In the genomic region with DNA sequence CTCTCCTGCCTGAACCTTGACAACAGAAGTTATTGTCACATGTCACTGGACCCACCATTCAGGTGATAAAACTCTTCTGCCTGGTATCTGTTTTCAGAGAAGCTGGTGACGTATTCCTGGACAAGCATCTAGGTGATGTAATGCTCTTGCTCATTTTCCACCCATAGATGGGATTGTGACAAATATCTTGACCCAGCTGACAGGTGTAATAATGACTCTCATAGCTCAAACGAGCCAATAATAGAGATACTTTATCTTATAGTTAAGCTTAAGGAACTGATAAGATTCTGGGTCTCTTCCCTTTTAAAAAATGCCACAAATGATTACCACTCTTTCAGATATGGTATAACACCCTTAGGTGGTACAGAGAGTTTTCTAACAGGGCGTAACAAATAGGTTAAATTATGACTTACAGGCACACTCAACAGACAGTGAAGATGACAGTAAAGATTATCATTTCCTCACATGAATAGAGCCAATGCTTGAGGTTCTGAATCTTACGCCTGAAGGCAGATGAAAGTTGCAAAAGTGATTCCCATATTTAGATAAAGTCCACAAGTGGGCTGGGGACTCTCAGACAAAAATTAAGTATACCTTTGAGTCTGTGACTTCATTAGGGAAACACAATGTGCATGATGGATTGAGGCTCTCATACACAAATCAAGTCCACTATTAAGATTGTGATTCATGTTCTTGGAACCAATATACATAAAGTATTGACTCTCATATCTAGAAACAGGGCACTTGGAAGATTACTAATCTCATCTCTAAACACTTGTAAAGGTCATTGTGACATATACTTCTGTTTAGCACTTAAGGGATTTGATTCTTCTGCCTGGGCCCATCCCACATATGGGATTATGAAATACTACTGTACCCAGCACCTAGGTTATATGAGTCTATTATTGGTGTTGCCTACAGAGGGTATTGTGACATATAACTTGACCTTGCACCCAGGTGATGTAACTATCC, we compare ENCODE assay signal across 19 cellular contexts.
DNase-seq lines count a peak whose midpoint lies in the region; ATAC-seq, FAIRE-seq and TF ChIP-seq lines count a peak whose summit lies in the region.
"Had no signal": no experiment of that assay in that cellular context is flagged by ENCODE, and none has a peak within 500 bp of the region (broad histone marks: within the 10 kb centered on the region; RNA-seq: fewer than 3 reads in every experiment).

No MANE protein-coding gene starts in this region.

- no peak overlapping the region for H4K5ac ChIP-seq in H9 (ENCODE audit: insufficient read length, low read depth, low read length)

- no peaks in the 10 kb centered on the region for H3K27me3 ChIP-seq in H9 (ENCODE audit: insufficient read depth, low read length)
- H3K27me3 ChIP-seq: BLaER1 had no signal

- no peak overlapping the region for H2BK120ac ChIP-seq in H9 (ENCODE audit: low read depth, low read length, poor library complexity, severe bottlenecking)

- peak overlapping the region; percentile 42 for H3K27ac Mint-ChIP-seq in activated CD4-positive, alpha-beta T cell treated with anti-CD3 and anti-CD28 coated beads for 36 hours
- peak overlapping the region; percentile 67 to 91 for H3K27ac Mint-ChIP-seq in activated naive CD4-positive, alpha-beta T cell treated with anti-CD3 and anti-CD28 coated beads, Interleukin-2, amount 50 U/mL, for 72 hours
- H3K27ac Mint-ChIP-seq in activated T-helper 2 cell treated with anti-CD3 and anti-CD28 coated beads, Interferon-gamma antibody, Interleukin-2, Interleukin-4, amounts not matched to agents 10 μg/mL and 5 μg/mL and 100 μg/mL, durations not matched to agents 14 hours and 24 hours and 36 hours, result peak overlapping the region; percentile 62
- no peak overlapping the region for H3K27ac Mint-ChIP-seq in H9
- H3K27ac Mint-ChIP-seq: CD14-positive monocyte; CD4-positive, alpha-beta memory T cell had no signal

- no peak overlapping the region for H3K23ac ChIP-seq in H9 (ENCODE audit: insufficient read length, low read depth, low read length)

- H3K18ac ChIP-seq in H9 (ENCODE audit: insufficient read length, low read depth, low read length), result no peak overlapping the region

- peaks cover 14% of the 10 kb centered on the region for H3K4me1 Mint-ChIP-seq in activated CD4-positive, alpha-beta T cell treated with anti-CD3 and anti-CD28 coated beads for 36 hours
- H3K4me1 Mint-ChIP-seq in activated T-helper 2 cell treated with anti-CD3 and anti-CD28 coated beads, Interferon-gamma antibody, Interleukin-2, Interleukin-4, amounts not matched to agents 10 μg/mL and 5 μg/mL and 100 μg/mL, durations not matched to agents 14 hours and 24 hours and 36 hours (ENCODE audit: low read depth), result peaks cover 20% of the 10 kb centered on the region
- no peaks in the 10 kb centered on the region for H3K4me1 Mint-ChIP-seq in H9
- H3K4me1 Mint-ChIP-seq: CD4-positive, alpha-beta memory T cell had no signal

- peak; percentile 68 for ATAC-seq in activated CD4-positive, alpha-beta T cell treated with anti-CD3 and anti-CD28 coated beads for 36 hours
- peak; percentile 65 to 74 for ATAC-seq in activated naive CD4-positive, alpha-beta T cell treated with anti-CD3 and anti-CD28 coated beads, Interleukin-2, amount 50 U/mL, for 72 hours
- peak; percentile 28 for ATAC-seq in stimulated activated naive CD8-positive, alpha-beta T cell treated with anti-CD3 and anti-CD28 coated beads, Interleukin-15, Interleukin-2, amounts not matched to agents 100 U/mL and 50 U/mL, for 24 hours

- no peak overlapping the region for H3K4me3 Mint-ChIP-seq in activated CD4-positive, alpha-beta T cell treated with anti-CD3 and anti-CD28 coated beads for 36 hours
- no peak overlapping the region for H3K4me3 Mint-ChIP-seq in activated T-helper 2 cell treated with anti-CD3 and anti-CD28 coated beads, Interferon-gamma antibody, Interleukin-2, Interleukin-4, amounts not matched to agents 10 μg/mL and 5 μg/mL and 100 μg/mL, durations not matched to agents 14 hours and 24 hours and 36 hours (ENCODE audit: low read depth)
- no peak overlapping the region for H3K4me3 Mint-ChIP-seq in H9
- H3K4me3 Mint-ChIP-seq: CD14-positive monocyte; CD4-positive, alpha-beta memory T cell had no signal

- H4K8ac ChIP-seq in H9 (replicated peaks; ENCODE audit: insufficient read length, low read depth, low read length), result no peak overlapping the region

- H3K27me3 Mint-ChIP-seq in activated CD4-positive, alpha-beta T cell treated with anti-CD3 and anti-CD28 coated beads for 36 hours, result no peaks in the 10 kb centered on the region
- H3K27me3 Mint-ChIP-seq in activated T-helper 2 cell treated with anti-CD3 and anti-CD28 coated beads, Interferon-gamma antibody, Interleukin-2, Interleukin-4, amounts not matched to agents 10 μg/mL and 5 μg/mL and 100 μg/mL, durations not matched to agents 14 hours and 24 hours and 36 hours (ENCODE audit: low read depth), result no peaks in the 10 kb centered on the region
- no peaks in the 10 kb centered on the region for H3K27me3 Mint-ChIP-seq in H9 (ENCODE audit: low read depth)
- H3K27me3 Mint-ChIP-seq: CD4-positive, alpha-beta memory T cell had no signal

- H4K20me1 ChIP-seq in H9 (ENCODE audit: control insufficient read depth, insufficient read depth, insufficient read length), result no peaks in the 10 kb centered on the region
- H4K20me1 ChIP-seq: BLaER1 had no signal

- H2AFZ ChIP-seq in H9 (ENCODE audit: low read length), result no peak overlapping the region

- no peaks in the 10 kb centered on the region for H3K79me2 ChIP-seq in H9 (ENCODE audit: insufficient read depth, low read length)

- no peak overlapping the region for H3K4ac ChIP-seq in H9 (ENCODE audit: low read depth, low read length)

- no peaks in the 10 kb centered on the region for H3K9me3 ChIP-seq in H9 (ENCODE audit: control insufficient read depth, low read depth, low read length)
- H3K9me3 ChIP-seq: BLaER1 had no signal

- H3K4me1 ChIP-seq in H9 (ENCODE audit: insufficient read depth, low read length), result no peaks in the 10 kb centered on the region
- H3K4me1 ChIP-seq: BLaER1 had no signal

- H3K79me1 ChIP-seq in H9 (ENCODE audit: insufficient read depth, low read depth, low read length, poor library complexity, severe bottlenecking), result no peaks in the 10 kb centered on the region

- H3K9ac ChIP-seq in H9 (ENCODE audit: extremely low read depth, insufficient read length, low read length), result no peak overlapping the region
- H3K9ac ChIP-seq: BLaER1 had no signal

- CTCF ChIA-PET in activated CD4-positive, alpha-beta T cell treated with anti-CD3 and anti-CD28 coated beads for 36 hours (lab: Charles Lee), result no interaction called here

- no peak overlapping the region for H3K27ac ChIP-seq in H9 (ENCODE audit: insufficient read length, low read depth, low read length)
- H3K27ac ChIP-seq: BLaER1 had no signal

- H3K14ac ChIP-seq in H9 (ENCODE audit: insufficient read depth, low read length), result no peak overlapping the region

- TF ChIP-seq CTCF in H9 (conservative IDR thresholded peaks at IDR 0.05), result no peak

- peaks cover 5% of the 10 kb centered on the region for H3K9me3 Mint-ChIP-seq in activated CD4-positive, alpha-beta T cell treated with anti-CD3 and anti-CD28 coated beads for 36 hours (ENCODE audit: low read depth)
- H3K9me3 Mint-ChIP-seq in activated naive CD4-positive, alpha-beta T cell treated with anti-CD3 and anti-CD28 coated beads, Interleukin-2, amount 50 U/mL, for 72 hours, result peaks cover 0 to 3% of the 10 kb centered on the region in 2 donors
- peaks cover 13% of the 10 kb centered on the region for H3K9me3 Mint-ChIP-seq in activated T-helper 2 cell treated with anti-CD3 and anti-CD28 coated beads, Interferon-gamma antibody, Interleukin-2, Interleukin-4, amounts not matched to agents 10 μg/mL and 5 μg/mL and 100 μg/mL, durations not matched to agents 14 hours and 24 hours and 36 hours
- no peaks in the 10 kb centered on the region for H3K9me3 Mint-ChIP-seq in H9

- H2AK5ac ChIP-seq in H9 (ENCODE audit: insufficient read length, low read length), result no peak overlapping the region

- H3K56ac ChIP-seq in H9 (ENCODE audit: insufficient read length, low read depth, low read length), result no peak overlapping the region

- no peak overlapping the region for H2BK12ac ChIP-seq in H9 (ENCODE audit: insufficient read length, low read depth, low read length)

- H4K91ac ChIP-seq in H9 (ENCODE audit: insufficient read length, low read depth, low read length), result no peak overlapping the region

- no CpG with 5 or more reads among the region's 4 CpGs for WGBS in H9 (ENCODE audit: extremely low coverage, insufficient read length, low lambda C conversion rate)

- H2BK15ac ChIP-seq in H9 (ENCODE audit: low read depth, low read length), result no peak overlapping the region

- no peak overlapping the region for H3K4me2 ChIP-seq in H9 (ENCODE audit: insufficient read depth, insufficient read length, low read length)
- H3K4me2 ChIP-seq: BLaER1 had no signal

- H3K23me2 ChIP-seq in H9 (ENCODE audit: insufficient read length, low read depth, low read length, poor library complexity, severe bottlenecking), result no peaks in the 10 kb centered on the region

- POLR2A ChIA-PET in activated CD4-positive, alpha-beta T cell treated with anti-CD3 and anti-CD28 coated beads for 36 hours (lab: Charles Lee), result no interaction called here

- no peaks in the 10 kb centered on the region for H3K36me3 Mint-ChIP-seq in activated CD4-positive, alpha-beta T cell treated with anti-CD3 and anti-CD28 coated beads for 36 hours (ENCODE audit: low read depth)
- peaks cover 0 to 14% of the 10 kb centered on the region in 2 donors for H3K36me3 Mint-ChIP-seq in activated naive CD4-positive, alpha-beta T cell treated with anti-CD3 and anti-CD28 coated beads, Interleukin-2, amount 50 U/mL, for 72 hours
- peaks cover 6% of the 10 kb centered on the region for H3K36me3 Mint-ChIP-seq in activated T-helper 2 cell treated with anti-CD3 and anti-CD28 coated beads, Interferon-gamma antibody, Interleukin-2, Interleukin-4, amounts not matched to agents 10 μg/mL and 5 μg/mL and 100 μg/mL, durations not matched to agents 14 hours and 24 hours and 36 hours (ENCODE audit: low read depth)
- H3K36me3 Mint-ChIP-seq in H9 (ENCODE audit: insufficient read depth in 1 of 3, low read depth in 3 of 3), result no peaks in the 10 kb centered on the region
- H3K36me3 Mint-ChIP-seq: CD14-positive monocyte had no signal

- no peak overlapping the region for H3T11ph ChIP-seq in H9 (ENCODE audit: low read length)

- FAIRE-seq in GM19239 (lab: Jason Lieb, UNC), result no peak
- FAIRE-seq: GM12892, GM18507 had no signal

- DNase-seq in activated CD4-positive, alpha-beta T cell treated with anti-CD3 and anti-CD28 coated beads for 36 hours, result no peak
- DNase-seq in activated CD4-positive, alpha-beta T cell treated with anti-CD3 and anti-CD28 coated beads, Interleukin-2, amount 50 U/mL, for 48 hours, result no peak
- no peak for DNase-seq in activated naive CD4-positive, alpha-beta T cell treated with anti-CD3 and anti-CD28 coated beads, Interleukin-2, amount 50 U/mL, for 72 hours (ENCODE audit: low spot score in 2 of 2)
- DNase-seq in activated naive CD4-positive, alpha-beta T cell (lab: John Stamatoyannopoulos, UW), result no peak
- DNase-seq in activated T-helper 2 cell treated with anti-CD3 and anti-CD28 coated beads, Interferon-gamma antibody, Interleukin-2, Interleukin-4, amounts not matched to agents 10 μg/mL and 5 μg/mL and 100 μg/mL, durations not matched to agents 14 hours and 24 hours and 36 hours (ENCODE audit: low spot score), result no peak
- DNase-seq in stimulated activated naive CD8-positive, alpha-beta T cell treated with anti-CD3 and anti-CD28 coated beads, Interleukin-15, Interleukin-2, amounts not matched to agents 100 U/mL and 50 U/mL, for 24 hours, result no peak
- no peak for DNase-seq in H9
- no peak for DNase-seq in GM19239 (ENCODE audit: insufficient read length, low spot score)
- DNase-seq: 8988T; CD4-positive, alpha-beta memory T cell; DMS153; DMS79; GDM1; GOT3; H7 had no signal

- no peak overlapping the region for H2BK5ac ChIP-seq in H9 (ENCODE audit: insufficient read length, low read length)

- intact Hi-C loops in activated CD4-positive, alpha-beta T cell treated with anti-CD3 and anti-CD28 coated beads for 36 hours (cut with DNase I, micrococcal nuclease), result loop anchor here in 1 of 2 experiments (10.0 kb wide), 1 partner anchor 337 kb away; no protein-coding TSS in a partner anchor
- intact Hi-C loops in activated T-helper 2 cell treated with anti-CD3 and anti-CD28 coated beads, Interferon-gamma antibody, Interleukin-2, Interleukin-4, amounts not matched to agents 10 μg/mL and 5 μg/mL and 100 μg/mL, durations not matched to agents 14 hours and 24 hours and 36 hours (cut with micrococcal nuclease), result loop anchor here (1.0 to 10.0 kb wide), 3 partner anchors 23 to 84 kb away; no protein-coding TSS in a partner anchor

- no peak overlapping the region for H2BK20ac ChIP-seq in H9 (ENCODE audit: low read depth, low read length, poor library complexity, severe bottlenecking)

Comparison
In these comparisons a context has a peak if more than half of its experiments do, and no peak if none do; other contexts are left out.
1. H3K27ac Mint-ChIP-seq: peak in activated CD4-positive, alpha-beta T cell treated with anti-CD3 and anti-CD28 coated beads for 36 hours (single experiment), activated naive CD4-positive, alpha-beta T cell treated with anti-CD3 and anti-CD28 coated beads, Interleukin-2, amount 50 U/mL, for 72 hours (2 of 2) and activated T-helper 2 cell treated with anti-CD3 and anti-CD28 coated beads, Interferon-gamma antibody, Interleukin-2, Interleukin-4, amounts not matched to agents 10 μg/mL and 5 μg/mL and 100 μg/mL, durations not matched to agents 14 hours and 24 hours and 36 hours (single experiment); none in H9 (0 of 3).
2. Peak in every context shown above with its lines, with median percentiles within 50 percentile points of each other: ATAC-seq.